In the genomic region with DNA sequence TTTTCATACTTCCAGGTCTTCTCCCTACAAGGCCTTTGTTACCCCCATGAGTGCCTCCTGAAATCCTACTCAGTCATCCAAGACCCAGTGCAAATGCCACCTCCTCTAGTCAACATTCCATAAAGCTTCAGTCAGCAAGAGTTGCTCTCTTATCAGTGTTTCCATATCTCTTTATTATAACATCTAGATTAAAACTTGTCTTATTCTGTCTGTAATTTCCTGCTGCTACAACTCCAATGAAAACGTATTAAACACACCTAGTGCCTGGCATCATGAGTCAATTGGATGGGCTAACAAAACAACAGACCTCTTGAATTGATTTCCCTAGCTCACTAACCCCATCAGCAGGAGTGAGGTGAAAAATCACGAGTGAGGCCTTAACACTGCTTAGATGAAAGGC, we compare ENCODE assay signal across 32 cellular contexts.
"Had no signal": no experiment of that assay in that cellular context is flagged by ENCODE, and none has a peak within 500 bp of the region (broad histone marks: within the 10 kb centered on the region; RNA-seq: fewer than 3 reads in every experiment).

No MANE protein-coding gene starts in this region.

- H3K36me3 Mint-ChIP-seq: activated CD4-positive, alpha-beta memory T cell treated with anti-CD3 and anti-CD28 coated beads for 36 hours; activated naive CD4-positive, alpha-beta T cell treated with anti-CD3 and anti-CD28 coated beads, Interleukin-2, amount 10 ng/mL, durations not matched to agents 7 days and 5 days; activated naive CD8-positive, alpha-beta T cell treated with anti-CD3 and anti-CD28 coated beads, Interleukin-2, amount 10 ng/mL, durations not matched to agents 7 days and 5 days; naive thymus-derived CD4-positive, alpha-beta T cell; stimulated activated memory B cell treated with anti-CD40 and anti-IgM and Interleukin-4, amounts not matched to agents 10 μg/mL and 1 μg/mL and 100 μg/mL, for 72 hours had no signal

- H3K9me3 ChIP-seq: ascending aorta, breast epithelium, gastrocnemius medialis, pancreas, prostate gland, sigmoid colon, upper lobe of left lung, vagina had no signal

- H3K27ac Mint-ChIP-seq: activated CD4-positive, alpha-beta memory T cell treated with anti-CD3 and anti-CD28 coated beads for 36 hours; activated naive CD4-positive, alpha-beta T cell treated with anti-CD3 and anti-CD28 coated beads, Interleukin-2, amount 10 ng/mL, durations not matched to agents 7 days and 5 days; activated naive CD8-positive, alpha-beta T cell treated with anti-CD3 and anti-CD28 coated beads, Interleukin-2, amount 10 ng/mL, durations not matched to agents 7 days and 5 days; activated T-cell treated with anti-CD3 and anti-CD28 coated beads, Interleukin-2, amount 50 U/mL, for 24 hours; dendritic cell treated with granulocyte-macrophage colony-stimulating factor and Interleukin-4, amounts not matched to agents 40 ng/mL and 50 ng/mL, for 4 days; endodermal cell; naive thymus-derived CD4-positive, alpha-beta T cell; stimulated activated memory B cell treated with anti-CD40 and anti-IgM and Interleukin-4, amounts not matched to agents 10 μg/mL and 1 μg/mL and 100 μg/mL, for 72 hours; stimulated activated naive CD8-positive, alpha-beta T cell treated with anti-CD3 and anti-CD28 coated beads, Interleukin-15, amount 100 ng/mL, for 72 hours; T-helper 1 cell treated with Interleukin-12 subunit alpha and Interleukin-12 subunit beta and Interleukin-4 antibody, amounts not matched to agents 30 μg/mL and 1 μg/mL, for 36 hours had no signal

- H3K4me1 Mint-ChIP-seq: activated naive CD4-positive, alpha-beta T cell treated with anti-CD3 and anti-CD28 coated beads, Interleukin-2, amount 10 ng/mL, durations not matched to agents 7 days and 5 days; activated naive CD8-positive, alpha-beta T cell treated with anti-CD3 and anti-CD28 coated beads, Interleukin-2, amount 10 ng/mL, durations not matched to agents 7 days and 5 days; naive thymus-derived CD4-positive, alpha-beta T cell; stimulated activated memory B cell treated with anti-CD40 and anti-IgM and Interleukin-4, amounts not matched to agents 10 μg/mL and 1 μg/mL and 100 μg/mL, for 72 hours; stimulated activated naive CD8-positive, alpha-beta T cell treated with anti-CD3 and anti-CD28 coated beads, Interleukin-15, amount 100 ng/mL, for 72 hours had no signal

- H3K36me3 ChIP-seq: ascending aorta, breast epithelium, gastrocnemius medialis, pancreas, prostate gland, sigmoid colon, upper lobe of left lung, vagina, WERI-Rb-1 had no signal

- H3K9me3 Mint-ChIP-seq: activated CD4-positive, alpha-beta memory T cell treated with anti-CD3 and anti-CD28 coated beads for 36 hours; activated naive CD4-positive, alpha-beta T cell treated with anti-CD3 and anti-CD28 coated beads, Interleukin-2, amount 10 ng/mL, durations not matched to agents 7 days and 5 days; activated naive CD8-positive, alpha-beta T cell treated with anti-CD3 and anti-CD28 coated beads, Interleukin-2, amount 10 ng/mL, durations not matched to agents 7 days and 5 days; activated T-cell treated with anti-CD3 and anti-CD28 coated beads, Interleukin-2, amount 50 U/mL, for 24 hours; dendritic cell treated with granulocyte-macrophage colony-stimulating factor and Interleukin-4, amounts not matched to agents 40 ng/mL and 50 ng/mL, for 4 days; endodermal cell; stimulated activated memory B cell treated with anti-CD40 and anti-IgM and Interleukin-4, amounts not matched to agents 10 μg/mL and 1 μg/mL and 100 μg/mL, for 72 hours; stimulated activated naive CD8-positive, alpha-beta T cell treated with anti-CD3 and anti-CD28 coated beads, Interleukin-15, amount 100 ng/mL, for 72 hours; T-helper 1 cell treated with Interleukin-12 subunit alpha and Interleukin-12 subunit beta and Interleukin-4 antibody, amounts not matched to agents 30 μg/mL and 1 μg/mL, for 36 hours had no signal

- H3K27ac ChIP-seq: ascending aorta, breast epithelium, gastrocnemius medialis, pancreas, prostate gland, sigmoid colon, upper lobe of left lung, vagina, WERI-Rb-1 had no signal

- H3K4me1 ChIP-seq: ascending aorta, breast epithelium, gastrocnemius medialis, pancreas, prostate gland, sigmoid colon, upper lobe of left lung, vagina had no signal

- ATAC-seq: activated CD4-positive, CD25-positive, alpha-beta regulatory T cell treated with anti-CD3 and anti-CD28 coated beads, Interleukin-2, amount 50 U/mL, for 24 hours; gastrocnemius medialis; naive thymus-derived CD4-positive, alpha-beta T cell; stimulated activated memory B cell treated with anti-CD40 and anti-IgM and Interleukin-4, amounts not matched to agents 10 μg/mL and 1 μg/mL and 100 μg/mL, for 72 hours; stimulated activated naive CD8-positive, alpha-beta T cell treated with anti-CD3 and anti-CD28 coated beads, Interleukin-15, amount 100 ng/mL, for 72 hours had no signal

- H3K4me3 ChIP-seq: ascending aorta, breast epithelium, gastrocnemius medialis, pancreas, prostate gland, sigmoid colon, upper lobe of left lung, vagina had no signal

- H3K4me3 Mint-ChIP-seq: activated CD4-positive, alpha-beta memory T cell treated with anti-CD3 and anti-CD28 coated beads for 36 hours; activated naive CD4-positive, alpha-beta T cell treated with anti-CD3 and anti-CD28 coated beads, Interleukin-2, amount 10 ng/mL, durations not matched to agents 7 days and 5 days; activated naive CD8-positive, alpha-beta T cell treated with anti-CD3 and anti-CD28 coated beads, Interleukin-2, amount 10 ng/mL, durations not matched to agents 7 days and 5 days; activated T-cell treated with anti-CD3 and anti-CD28 coated beads, Interleukin-2, amount 50 U/mL, for 24 hours; dendritic cell treated with granulocyte-macrophage colony-stimulating factor and Interleukin-4, amounts not matched to agents 40 ng/mL and 50 ng/mL, for 4 days; endodermal cell; naive thymus-derived CD4-positive, alpha-beta T cell; stimulated activated memory B cell treated with anti-CD40 and anti-IgM and Interleukin-4, amounts not matched to agents 10 μg/mL and 1 μg/mL and 100 μg/mL, for 72 hours; stimulated activated naive CD8-positive, alpha-beta T cell treated with anti-CD3 and anti-CD28 coated beads, Interleukin-15, amount 100 ng/mL, for 72 hours; T-helper 1 cell treated with Interleukin-12 subunit alpha and Interleukin-12 subunit beta and Interleukin-4 antibody, amounts not matched to agents 30 μg/mL and 1 μg/mL, for 36 hours had no signal

- DNase-seq: activated CD4-positive, alpha-beta memory T cell treated with anti-CD3 and anti-CD28 coated beads for 36 hours; activated CD4-positive, alpha-beta T cell treated with anti-CD3 and anti-CD28 coated beads for 48 hours; activated CD8-positive, alpha-beta memory T cell treated with anti-CD3 and anti-CD28 coated beads, Interleukin-2, amount 50 U/mL, for 48 hours; activated gamma-delta T cell; activated naive CD4-positive, alpha-beta T cell treated with anti-CD3 and anti-CD28 coated beads, Interleukin-2, amount 10 ng/mL, durations not matched to agents 7 days and 5 days; activated naive CD8-positive, alpha-beta T cell treated with anti-CD3 and anti-CD28 coated beads, Interleukin-2, amount 10 ng/mL, durations not matched to agents 7 days and 5 days; activated T-cell treated with anti-CD3 and anti-CD28 coated beads, Interleukin-2, amount 50 U/mL, for 24 hours; central memory CD4-positive, alpha-beta T cell; endodermal cell; gastrocnemius medialis; glutamatergic neuron; midbrain; naive thymus-derived CD4-positive, alpha-beta T cell; pancreas; sigmoid colon; small intestine; stimulated activated CD4-positive, alpha-beta T cell treated with anti-CD3 and anti-CD28 coated beads, Interleukin-1b, Interleukin-23, amount 100 ng/mL, for 48 hours; stimulated activated CD4-positive, alpha-beta T cell treated with anti-CD3 and anti-CD28 coated beads, Interleukin-4, amount 100 ng/mL, for 4 hours; stimulated activated CD8-positive, alpha-beta memory T cell treated with anti-CD3 and anti-CD28 coated beads, Interleukin-4, amount 100 ng/mL, for 48 hours; stimulated activated naive CD8-positive, alpha-beta T cell treated with anti-CD3 and anti-CD28 coated beads, Interleukin-15, amount 100 ng/mL, for 72 hours; substantia nigra; T-helper 9 cell; upper lobe of left lung; WERI-Rb-1 had no signal

- H3K27me3 Mint-ChIP-seq: activated naive CD4-positive, alpha-beta T cell treated with anti-CD3 and anti-CD28 coated beads, Interleukin-2, amount 10 ng/mL, durations not matched to agents 7 days and 5 days; activated T-cell treated with anti-CD3 and anti-CD28 coated beads, Interleukin-2, amount 50 U/mL, for 24 hours; dendritic cell treated with granulocyte-macrophage colony-stimulating factor and Interleukin-4, amounts not matched to agents 40 ng/mL and 50 ng/mL, for 4 days; stimulated activated memory B cell treated with anti-CD40 and anti-IgM and Interleukin-4, amounts not matched to agents 10 μg/mL and 1 μg/mL and 100 μg/mL, for 72 hours; stimulated activated naive CD8-positive, alpha-beta T cell treated with anti-CD3 and anti-CD28 coated beads, Interleukin-15, amount 100 ng/mL, for 72 hours had no signal

- H3K27me3 ChIP-seq: ascending aorta, breast epithelium, gastrocnemius medialis, pancreas, sigmoid colon, upper lobe of left lung, vagina had no signal
